1 cellular context compared by ENCODE assay signal in genomic region chr2:178414266-178415247, GRCh38.
A peak's percentile ranks its signal among the peaks of the same experiment; 100 is the strongest.
TF ChIP-seq lines count a peak whose summit lies in the region.

No MANE protein-coding gene starts in this region.

TF ChIP-seq in GM12878, 131 proteins besides CTCF, POLR2A, EP300 and RAD21 (continued from another document and continues in another):
- TF ChIP-seq, protein P1, sequence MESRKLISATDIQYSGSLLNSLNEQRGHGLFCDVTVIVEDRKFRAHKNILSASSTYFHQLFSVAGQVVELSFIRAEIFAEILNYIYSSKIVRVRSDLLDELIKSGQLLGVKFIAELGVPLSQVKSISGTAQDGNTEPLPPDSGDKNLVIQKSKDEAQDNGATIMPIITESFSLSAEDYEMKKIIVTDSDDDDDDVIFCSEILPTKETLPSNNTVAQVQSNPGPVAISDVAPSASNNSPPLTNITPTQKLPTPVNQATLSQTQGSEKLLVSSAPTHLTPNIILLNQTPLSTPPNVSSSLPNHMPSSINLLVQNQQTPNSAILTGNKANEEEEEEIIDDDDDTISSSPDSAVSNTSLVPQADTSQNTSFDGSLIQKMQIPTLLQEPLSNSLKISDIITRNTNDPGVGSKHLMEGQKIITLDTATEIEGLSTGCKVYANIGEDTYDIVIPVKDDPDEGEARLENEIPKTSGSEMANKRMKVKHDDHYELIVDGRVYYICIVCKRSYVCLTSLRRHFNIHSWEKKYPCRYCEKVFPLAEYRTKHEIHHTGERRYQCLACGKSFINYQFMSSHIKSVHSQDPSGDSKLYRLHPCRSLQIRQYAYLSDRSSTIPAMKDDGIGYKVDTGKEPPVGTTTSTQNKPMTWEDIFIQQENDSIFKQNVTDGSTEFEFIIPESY (IDR thresholded peaks at IDR 0.05): 0 out of 2 replicates have a peak, but pooled peaks have one; percentile 66
- no peak for TF ChIP-seq IRF3 (IDR thresholded peaks at IDR 0.05)
- TF ChIP-seq POLR2AphosphoS5 (IDR thresholded peaks at IDR 0.05; ENCODE audit: low read length): peak; percentile 79
- TF ChIP-seq STAT1 (conservative IDR thresholded peaks at IDR 0.05): 0 out of 2 replicates have a peak, but pooled peaks have one; percentile 45
- TF ChIP-seq ATF7 (IDR thresholded peaks at IDR 0.05; ENCODE audit: low read depth): peak; percentile 63; the same call in 1 of the 2 replicates
- peak; percentile 83; the same call in 1 of the 2 replicates for TF ChIP-seq CBX5 (IDR thresholded peaks at IDR 0.05; ENCODE audit: low read depth)
- no peak for TF ChIP-seq ZBED1 (IDR thresholded peaks at IDR 0.05; ENCODE audit: borderline replicate concordance)
- TF ChIP-seq, protein P2, sequence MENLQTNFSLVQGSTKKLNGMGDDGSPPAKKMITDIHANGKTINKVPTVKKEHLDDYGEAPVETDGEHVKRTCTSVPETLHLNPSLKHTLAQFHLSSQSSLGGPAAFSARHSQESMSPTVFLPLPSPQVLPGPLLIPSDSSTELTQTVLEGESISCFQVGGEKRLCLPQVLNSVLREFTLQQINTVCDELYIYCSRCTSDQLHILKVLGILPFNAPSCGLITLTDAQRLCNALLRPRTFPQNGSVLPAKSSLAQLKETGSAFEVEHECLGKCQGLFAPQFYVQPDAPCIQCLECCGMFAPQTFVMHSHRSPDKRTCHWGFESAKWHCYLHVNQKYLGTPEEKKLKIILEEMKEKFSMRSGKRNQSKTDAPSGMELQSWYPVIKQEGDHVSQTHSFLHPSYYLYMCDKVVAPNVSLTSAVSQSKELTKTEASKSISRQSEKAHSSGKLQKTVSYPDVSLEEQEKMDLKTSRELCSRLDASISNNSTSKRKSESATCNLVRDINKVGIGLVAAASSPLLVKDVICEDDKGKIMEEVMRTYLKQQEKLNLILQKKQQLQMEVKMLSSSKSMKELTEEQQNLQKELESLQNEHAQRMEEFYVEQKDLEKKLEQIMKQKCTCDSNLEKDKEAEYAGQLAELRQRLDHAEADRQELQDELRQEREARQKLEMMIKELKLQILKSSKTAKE (IDR thresholded peaks at IDR 0.05; ENCODE audit: low read depth, poor library complexity, severe bottlenecking): peak; percentile 77
- TF ChIP-seq SMARCA5 (IDR thresholded peaks at IDR 0.05): peak; percentile 96
- TF ChIP-seq SMAD5 (IDR thresholded peaks at IDR 0.05; ENCODE audit: low read depth): no peak
- peak; percentile 90; the same call in 1 of the 2 replicates for TF ChIP-seq RB1 (IDR thresholded peaks at IDR 0.05; ENCODE audit: borderline replicate concordance)
- TF ChIP-seq IKZF2 (IDR thresholded peaks at IDR 0.05): peak; percentile 89
- TF ChIP-seq JUNB (IDR thresholded peaks at IDR 0.05): no peak
- peak; percentile 83; the same call in 1 of the 2 replicates for TF ChIP-seq CHD1 (IDR thresholded peaks at IDR 0.05; ENCODE audit: low read depth, low read length)
- TF ChIP-seq SPI1 (IDR thresholded peaks at IDR 0.05; ENCODE audit: borderline replicate concordance, insufficient read depth, low read depth, low read length): peak; percentile 14; the same call in 1 of the 2 replicates
- TF ChIP-seq, protein P3, sequence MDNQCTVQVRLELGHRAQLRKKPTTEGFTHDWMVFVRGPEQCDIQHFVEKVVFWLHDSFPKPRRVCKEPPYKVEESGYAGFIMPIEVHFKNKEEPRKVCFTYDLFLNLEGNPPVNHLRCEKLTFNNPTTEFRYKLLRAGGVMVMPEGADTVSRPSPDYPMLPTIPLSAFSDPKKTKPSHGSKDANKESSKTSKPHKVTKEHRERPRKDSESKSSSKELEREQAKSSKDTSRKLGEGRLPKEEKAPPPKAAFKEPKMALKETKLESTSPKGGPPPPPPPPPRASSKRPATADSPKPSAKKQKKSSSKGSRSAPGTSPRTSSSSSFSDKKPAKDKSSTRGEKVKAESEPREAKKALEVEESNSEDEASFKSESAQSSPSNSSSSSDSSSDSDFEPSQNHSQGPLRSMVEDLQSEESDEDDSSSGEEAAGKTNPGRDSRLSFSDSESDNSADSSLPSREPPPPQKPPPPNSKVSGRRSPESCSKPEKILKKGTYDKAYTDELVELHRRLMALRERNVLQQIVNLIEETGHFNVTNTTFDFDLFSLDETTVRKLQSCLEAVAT (IDR thresholded peaks at IDR 0.05): peak; percentile 95
- peak; percentile 18; the same call in 1 of the 2 replicates for TF ChIP-seq NFIC (IDR thresholded peaks at IDR 0.05; ENCODE audit: low read depth, low read length)
- TF ChIP-seq KDM1A (IDR thresholded peaks at IDR 0.05; ENCODE audit: borderline replicate concordance): no peak
- TF ChIP-seq PML (IDR thresholded peaks at IDR 0.05; ENCODE audit: low read length): no peak
- TF ChIP-seq NFXL1 (IDR thresholded peaks at IDR 0.05; ENCODE audit: borderline replicate concordance): no peak
- 0 out of 2 replicates have a peak, but pooled peaks have one; percentile 65 for TF ChIP-seq TBL1XR1 (IDR thresholded peaks at IDR 0.05; ENCODE audit: low read depth, low read length)
- peak; percentile 46; the same call in 1 of the 2 replicates for TF ChIP-seq MEF2A (IDR thresholded peaks at IDR 0.05; ENCODE audit: insufficient read depth, low read depth, low read length)
- peak; percentile 18; the same call in 1 of the 2 replicates for TF ChIP-seq BCL11A (IDR thresholded peaks at IDR 0.05; ENCODE audit: low read depth, low read length)
- TF ChIP-seq PAX8 (IDR thresholded peaks at IDR 0.05): no peak
- peak; percentile 52; the same call in 1 of the 2 replicates for TF ChIP-seq MYB (IDR thresholded peaks at IDR 0.05; ENCODE audit: borderline replicate concordance, low read depth, low read length)
- peak; percentile 74; the same call in 2 of the 3 replicates for TF ChIP-seq POU2F2 (IDR thresholded peaks at IDR 0.05; ENCODE audit: borderline replicate concordance, low read depth, low read length)
- no peak for TF ChIP-seq ZNF622 (IDR thresholded peaks at IDR 0.05)
- peak; percentile 90 for TF ChIP-seq IKZF1 (conservative IDR thresholded peaks at IDR 0.05)
- TF ChIP-seq MEF2B (IDR thresholded peaks at IDR 0.05; ENCODE audit: partially characterized antibody, poor library complexity, severe bottlenecking): no peak
- TF ChIP-seq BHLHE40 (IDR thresholded peaks at IDR 0.05; ENCODE audit: borderline replicate concordance in 1 of 2, low read depth in 2 of 2, low read length in 1 of 2): peak; percentile 57 to 64; a peak in 3 of 4 replicates
- TF ChIP-seq TAF1 (IDR thresholded peaks at IDR 0.05; ENCODE audit: borderline replicate concordance, low read depth, low read length): peak; percentile 74; the same call in 1 of the 2 replicates
- TF ChIP-seq TCF3 (IDR thresholded peaks at IDR 0.05; ENCODE audit: borderline replicate concordance, insufficient read depth, low read depth, low read length): 0 out of 2 replicates have a peak, but pooled peaks have one; percentile 9
- TF ChIP-seq, protein P4, sequence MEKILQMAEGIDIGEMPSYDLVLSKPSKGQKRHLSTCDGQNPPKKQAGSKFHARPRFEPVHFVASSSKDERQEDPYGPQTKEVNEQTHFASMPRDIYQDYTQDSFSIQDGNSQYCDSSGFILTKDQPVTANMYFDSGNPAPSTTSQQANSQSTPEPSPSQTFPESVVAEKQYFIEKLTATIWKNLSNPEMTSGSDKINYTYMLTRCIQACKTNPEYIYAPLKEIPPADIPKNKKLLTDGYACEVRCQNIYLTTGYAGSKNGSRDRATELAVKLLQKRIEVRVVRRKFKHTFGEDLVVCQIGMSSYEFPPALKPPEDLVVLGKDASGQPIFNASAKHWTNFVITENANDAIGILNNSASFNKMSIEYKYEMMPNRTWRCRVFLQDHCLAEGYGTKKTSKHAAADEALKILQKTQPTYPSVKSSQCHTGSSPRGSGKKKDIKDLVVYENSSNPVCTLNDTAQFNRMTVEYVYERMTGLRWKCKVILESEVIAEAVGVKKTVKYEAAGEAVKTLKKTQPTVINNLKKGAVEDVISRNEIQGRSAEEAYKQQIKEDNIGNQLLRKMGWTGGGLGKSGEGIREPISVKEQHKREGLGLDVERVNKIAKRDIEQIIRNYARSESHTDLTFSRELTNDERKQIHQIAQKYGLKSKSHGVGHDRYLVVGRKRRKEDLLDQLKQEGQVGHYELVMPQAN (conservative IDR thresholded peaks at IDR 0.05): peak; percentile 18; the same call in 1 of the 2 replicates
- 0 out of 2 replicates have a peak, but pooled peaks have one; percentile 75 for TF ChIP-seq WRNIP1 (IDR thresholded peaks at IDR 0.05; ENCODE audit: borderline replicate concordance, low read depth, low read length)
- no peak for TF ChIP-seq ZNF384 (IDR thresholded peaks at IDR 0.05; ENCODE audit: borderline replicate concordance, low read depth, low read length)
- peak; percentile 63; the same call in 1 of the 2 replicates for TF ChIP-seq SIN3A (IDR thresholded peaks at IDR 0.05; ENCODE audit: low read depth, low read length)
- TF ChIP-seq ZNF24 (IDR thresholded peaks at IDR 0.05): 0 out of 2 replicates have a peak, but pooled peaks have one; percentile 20
- no peak for TF ChIP-seq MTA3 (IDR thresholded peaks at IDR 0.05; ENCODE audit: borderline replicate concordance, low read length)
- TF ChIP-seq CBFB (IDR thresholded peaks at IDR 0.05; ENCODE audit: low read depth): peak; percentile 96
- no peak for TF ChIP-seq RELA (IDR thresholded peaks at IDR 0.05; ENCODE audit: borderline replicate concordance, partially characterized antibody)
- TF ChIP-seq SREBF1 (IDR thresholded peaks at IDR 0.05; ENCODE audit: low read length): no peak
- no peak for TF ChIP-seq TCF7 (IDR thresholded peaks at IDR 0.05; ENCODE audit: borderline replicate concordance)
- TF ChIP-seq, protein P5, sequence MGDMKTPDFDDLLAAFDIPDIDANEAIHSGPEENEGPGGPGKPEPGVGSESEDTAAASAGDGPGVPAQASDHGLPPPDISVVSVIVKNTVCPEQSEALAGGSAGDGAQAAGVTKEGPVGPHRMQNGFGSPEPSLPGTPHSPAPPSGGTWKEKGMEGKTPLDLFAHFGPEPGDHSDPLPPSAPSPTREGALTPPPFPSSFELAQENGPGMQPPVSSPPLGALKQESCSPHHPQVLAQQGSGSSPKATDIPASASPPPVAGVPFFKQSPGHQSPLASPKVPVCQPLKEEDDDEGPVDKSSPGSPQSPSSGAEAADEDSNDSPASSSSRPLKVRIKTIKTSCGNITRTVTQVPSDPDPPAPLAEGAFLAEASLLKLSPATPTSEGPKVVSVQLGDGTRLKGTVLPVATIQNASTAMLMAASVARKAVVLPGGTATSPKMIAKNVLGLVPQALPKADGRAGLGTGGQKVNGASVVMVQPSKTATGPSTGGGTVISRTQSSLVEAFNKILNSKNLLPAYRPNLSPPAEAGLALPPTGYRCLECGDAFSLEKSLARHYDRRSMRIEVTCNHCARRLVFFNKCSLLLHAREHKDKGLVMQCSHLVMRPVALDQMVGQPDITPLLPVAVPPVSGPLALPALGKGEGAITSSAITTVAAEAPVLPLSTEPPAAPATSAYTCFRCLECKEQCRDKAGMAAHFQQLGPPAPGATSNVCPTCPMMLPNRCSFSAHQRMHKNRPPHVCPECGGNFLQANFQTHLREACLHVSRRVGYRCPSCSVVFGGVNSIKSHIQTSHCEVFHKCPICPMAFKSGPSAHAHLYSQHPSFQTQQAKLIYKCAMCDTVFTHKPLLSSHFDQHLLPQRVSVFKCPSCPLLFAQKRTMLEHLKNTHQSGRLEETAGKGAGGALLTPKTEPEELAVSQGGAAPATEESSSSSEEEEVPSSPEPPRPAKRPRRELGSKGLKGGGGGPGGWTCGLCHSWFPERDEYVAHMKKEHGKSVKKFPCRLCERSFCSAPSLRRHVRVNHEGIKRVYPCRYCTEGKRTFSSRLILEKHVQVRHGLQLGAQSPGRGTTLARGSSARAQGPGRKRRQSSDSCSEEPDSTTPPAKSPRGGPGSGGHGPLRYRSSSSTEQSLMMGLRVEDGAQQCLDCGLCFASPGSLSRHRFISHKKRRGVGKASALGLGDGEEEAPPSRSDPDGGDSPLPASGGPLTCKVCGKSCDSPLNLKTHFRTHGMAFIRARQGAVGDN (IDR thresholded peaks at IDR 0.05): peak; percentile 69
- TF ChIP-seq TCF12 (IDR thresholded peaks at IDR 0.05; ENCODE audit: low read depth, low read length): 0 out of 2 replicates have a peak, but pooled peaks have one; percentile 48
- TF ChIP-seq NBN (IDR thresholded peaks at IDR 0.05): peak; percentile 65
- TF ChIP-seq ZNF274 (IDR thresholded peaks at IDR 0.05; ENCODE audit: insufficient read depth, insufficient read length): no peak
- TF ChIP-seq, protein P6, sequence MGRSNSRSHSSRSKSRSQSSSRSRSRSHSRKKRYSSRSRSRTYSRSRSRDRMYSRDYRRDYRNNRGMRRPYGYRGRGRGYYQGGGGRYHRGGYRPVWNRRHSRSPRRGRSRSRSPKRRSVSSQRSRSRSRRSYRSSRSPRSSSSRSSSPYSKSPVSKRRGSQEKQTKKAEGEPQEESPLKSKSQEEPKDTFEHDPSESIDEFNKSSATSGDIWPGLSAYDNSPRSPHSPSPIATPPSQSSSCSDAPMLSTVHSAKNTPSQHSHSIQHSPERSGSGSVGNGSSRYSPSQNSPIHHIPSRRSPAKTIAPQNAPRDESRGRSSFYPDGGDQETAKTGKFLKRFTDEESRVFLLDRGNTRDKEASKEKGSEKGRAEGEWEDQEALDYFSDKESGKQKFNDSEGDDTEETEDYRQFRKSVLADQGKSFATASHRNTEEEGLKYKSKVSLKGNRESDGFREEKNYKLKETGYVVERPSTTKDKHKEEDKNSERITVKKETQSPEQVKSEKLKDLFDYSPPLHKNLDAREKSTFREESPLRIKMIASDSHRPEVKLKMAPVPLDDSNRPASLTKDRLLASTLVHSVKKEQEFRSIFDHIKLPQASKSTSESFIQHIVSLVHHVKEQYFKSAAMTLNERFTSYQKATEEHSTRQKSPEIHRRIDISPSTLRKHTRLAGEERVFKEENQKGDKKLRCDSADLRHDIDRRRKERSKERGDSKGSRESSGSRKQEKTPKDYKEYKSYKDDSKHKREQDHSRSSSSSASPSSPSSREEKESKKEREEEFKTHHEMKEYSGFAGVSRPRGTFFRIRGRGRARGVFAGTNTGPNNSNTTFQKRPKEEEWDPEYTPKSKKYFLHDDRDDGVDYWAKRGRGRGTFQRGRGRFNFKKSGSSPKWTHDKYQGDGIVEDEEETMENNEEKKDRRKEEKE (IDR thresholded peaks at IDR 0.05): no peak
- TF ChIP-seq PAX5 (IDR thresholded peaks at IDR 0.05; ENCODE audit: borderline replicate concordance, low read depth, low read length): peak; percentile 53; the same call in 1 of the 2 replicates
- TF ChIP-seq ZNF217 (IDR thresholded peaks at IDR 0.05): no peak
- TF ChIP-seq KAT2A (conservative IDR thresholded peaks at IDR 0.05; ENCODE audit: control insufficient read depth, low read depth, low read length): no peak
- no peak for TF ChIP-seq ETV6 (conservative IDR thresholded peaks at IDR 0.05 in 1 of 2, IDR thresholded peaks at IDR 0.05 in 1 of 2; ENCODE audit: borderline replicate concordance in 1 of 2, low read depth in 1 of 2)
